Comparison of ENCODE assay signal across 8 cellular contexts in genomic region chr12:95548056-95548538, GRCh38. TPM values are rescaled to one million over a fixed set of nuclear protein-coding genes. Genes with fewer than 3 reads are reported as not detected.
A peak's percentile ranks its signal among the peaks of the same experiment; 100 is the strongest.
DNase-seq lines count a peak whose midpoint lies in the region; ATAC-seq and TF ChIP-seq lines count a peak whose summit lies in the region.

No MANE protein-coding gene starts in this region.

- H3K27ac ChIP-seq in breast epithelium (peak overlapping the region; percentile 84 to 90), muscle layer of colon (ENCODE audit: low read depth, low read length) (peak overlapping the region; percentile 72), testis (peak overlapping the region; percentile 72 to 73), Karpas-422 (ENCODE audit: low read length) (no peak overlapping the region)

- no peaks in the 10 kb centered on the region for H4K20me1 ChIP-seq in Karpas-422 (ENCODE audit: insufficient read depth, low read depth, low read length)

- POLR2A ChIA-PET in MCF 10A (lab: Yijun Ruan, JAX): no interaction called here

- H3K4me3 Mint-ChIP-seq in MCF 10A (ENCODE audit: unreplicated experiment) (no peak overlapping the region), endothelial cell (ENCODE audit: unreplicated experiment) (peak overlapping the region; percentile 92)

- H3K4me3 ChIP-seq in breast epithelium (peak overlapping the region; percentile 87 to 93 (median 89)), muscle layer of colon (ENCODE audit: low read depth in 1 of 2, low read length in 2 of 2) (peak overlapping the region; percentile 69 to 87), testis (peak overlapping the region; percentile 61 to 86), Karpas-422 (ENCODE audit: low read length) (no peak overlapping the region)

- H2AFZ ChIP-seq in Karpas-422 (ENCODE audit: low read length): no peak overlapping the region

- CTCF ChIA-PET in MCF 10A (lab: Yijun Ruan, JAX): interaction anchor here (1.2 to 2.0 kb wide), 2 partner anchors 13 to 27 kb away, joined by 5 to 7 read pairs; no protein-coding TSS in a partner anchor

- 3% methylated on average over 25 to 41 of the region's 50 CpGs for WGBS in testis, 2 donors

- H3K27me3 Mint-ChIP-seq in MCF 10A (ENCODE audit: insufficient read depth, unreplicated experiment) (no peaks in the 10 kb centered on the region), endothelial cell (ENCODE audit: unreplicated experiment) (peaks cover 5% of the 10 kb centered on the region)

- no peak for TF ChIP-seq CTCF in breast epithelium (IDR thresholded peaks at IDR 0.05)
- TF ChIP-seq CTCF in MCF 10A (IDR thresholded peaks at IDR 0.05; ENCODE audit: unreplicated experiment): no peak
- TF ChIP-seq CTCF in endothelial cell (IDR thresholded peaks at IDR 0.05; ENCODE audit: unreplicated experiment): no peak
- TF ChIP-seq CTCF in testis (IDR thresholded peaks at IDR 0.05): no peak

- no peak for TF ChIP-seq POLR2A in breast epithelium (IDR thresholded peaks at IDR 0.05)
- no peak for TF ChIP-seq POLR2A in testis (IDR thresholded peaks at IDR 0.05)

- H3K4me1 ChIP-seq in breast epithelium: no peaks in the 10 kb centered on the region
- peaks cover 6% of the 10 kb centered on the region for H3K4me1 ChIP-seq in muscle layer of colon (ENCODE audit: insufficient read depth, low read length)
- no peaks in the 10 kb centered on the region for H3K4me1 ChIP-seq in testis
- no peaks in the 10 kb centered on the region for H3K4me1 ChIP-seq in Karpas-422 (ENCODE audit: low read length)

- DNase-seq in breast epithelium (ENCODE audit: low spot score in 2 of 2) (no peak), MCF 10A (ENCODE audit: unreplicated experiment) (no peak), endothelial cell (ENCODE audit: low spot score) (peak; percentile 55), testis (peak; percentile 48), Karpas-422 (no peak)
- peak; percentile 4 to 9 for DNase-seq in activated CD4-positive, alpha-beta T cell treated with anti-CD3 and anti-CD28 coated beads, Interleukin-2, amount 50 U/mL, for 24 hours (ENCODE audit: low read depth in 1 of 2, low spot score in 1 of 2)

- intact Hi-C loops in breast epithelium (cut with DNase I; ENCODE audit: low total_unique reads) (no loop called here), MCF 10A (cut with micrococcal nuclease) (no loop called here), testis (cut with DNase I; ENCODE audit: low total_unique reads) (no loop called here)

- H3K4me1 Mint-ChIP-seq in MCF 10A (ENCODE audit: insufficient read depth, unreplicated experiment) (no peaks in the 10 kb centered on the region), endothelial cell (ENCODE audit: unreplicated experiment) (peaks cover 33% of the 10 kb centered on the region)

- BruUV-seq in MCF 10A (replicated peaks; lab: Mats Ljungman, UMichigan): no TSS peak

- no peaks in the 10 kb centered on the region for H3K9me2 ChIP-seq in Karpas-422 (replicated peaks; ENCODE audit: insufficient read depth, low read length)

- H3K79me2 ChIP-seq in Karpas-422 (ENCODE audit: low read length): no peaks in the 10 kb centered on the region

- H3K36me3 Mint-ChIP-seq in MCF 10A (ENCODE audit: insufficient read depth, unreplicated experiment) (no peaks in the 10 kb centered on the region), endothelial cell (ENCODE audit: low read depth, unreplicated experiment) (peaks cover 4% of the 10 kb centered on the region)

- no peak overlapping the region for H3K4me2 ChIP-seq in Karpas-422 (ENCODE audit: low read depth, low read length, poor library complexity, severe bottlenecking)

- H3K27ac Mint-ChIP-seq in MCF 10A (ENCODE audit: low read depth, unreplicated experiment): no peak overlapping the region
- H3K27ac Mint-ChIP-seq in endothelial cell (ENCODE audit: unreplicated experiment): peak overlapping the region; percentile 88

- H3K36me3 ChIP-seq in breast epithelium (no peaks in the 10 kb centered on the region), muscle layer of colon (ENCODE audit: insufficient read depth, low read length) (no peaks in the 10 kb centered on the region), testis (ENCODE audit: low read depth, missing control alignments) (no peaks in the 10 kb centered on the region), Karpas-422 (ENCODE audit: insufficient read depth, low read length) (no peaks in the 10 kb centered on the region)

- no peaks in the 10 kb centered on the region for H3K27me3 ChIP-seq in breast epithelium
- H3K27me3 ChIP-seq in muscle layer of colon (ENCODE audit: control insufficient read depth in 1 of 2, insufficient read depth in 2 of 2, low read length in 2 of 2): peaks cover 0 to 4% of the 10 kb centered on the region in 2 donors
- no peaks in the 10 kb centered on the region for H3K27me3 ChIP-seq in testis
- H3K27me3 ChIP-seq in Karpas-422 (ENCODE audit: low read length): no peaks in the 10 kb centered on the region

- no peaks in the 10 kb centered on the region for H3K9me3 Mint-ChIP-seq in MCF 10A (ENCODE audit: unreplicated experiment)
- no peaks in the 10 kb centered on the region for H3K9me3 Mint-ChIP-seq in endothelial cell (ENCODE audit: unreplicated experiment)

- H3K9me3 ChIP-seq in breast epithelium (no peaks in the 10 kb centered on the region), muscle layer of colon (ENCODE audit: low read length) (no peaks in the 10 kb centered on the region), testis (no peaks in the 10 kb centered on the region), Karpas-422 (ENCODE audit: low read length) (no peaks in the 10 kb centered on the region)

- H3K9ac ChIP-seq in muscle layer of colon (ENCODE audit: low read length) (peak overlapping the region; percentile 37), Karpas-422 (ENCODE audit: low read length) (no peak overlapping the region)

- ATAC-seq in GM21381 (IDR thresholded peaks at IDR 0.05; ENCODE audit: unreplicated experiment): no peak

RNA-seq across cellular contexts. Expression of gene USP44, which starts 3.2 kb away (rescaled TPM):
- total RNA-seq in breast epithelium (1 to 10 TPM; 3.7 to 8.2 (median 3.9) TPM), MCF 10A (2022) (not detected in 2 replicates), endothelial cell (ENCODE audit: unreplicated experiment) (10.4 TPM), testis (10 to 100 TPM; 14.2 to 22.4 TPM)
- 52.9 TPM for polyA plus RNA-seq in testis (ENCODE audit: insufficient read depth, low read depth, low replicate concordance)
- total RNA-seq in Karpas-422 (2014; rRNA removed; shearing (Covaris generic); ENCODE audit: low replicate concordance): 0.11 TPM in 1 of 2 replicates, not detected in the other

Comparison
In these comparisons a context has a peak if more than half of its experiments do, and no peak if none do; other contexts are left out.
1. DNase-seq: peak in activated CD4-positive, alpha-beta T cell treated with anti-CD3 and anti-CD28 coated beads, Interleukin-2, amount 50 U/mL, for 24 hours (2 of 2), endothelial cell (single experiment) and testis (single experiment); none in breast epithelium (0 of 2), MCF 10A (single experiment) and Karpas-422 (single experiment).